In the genomic region with DNA sequence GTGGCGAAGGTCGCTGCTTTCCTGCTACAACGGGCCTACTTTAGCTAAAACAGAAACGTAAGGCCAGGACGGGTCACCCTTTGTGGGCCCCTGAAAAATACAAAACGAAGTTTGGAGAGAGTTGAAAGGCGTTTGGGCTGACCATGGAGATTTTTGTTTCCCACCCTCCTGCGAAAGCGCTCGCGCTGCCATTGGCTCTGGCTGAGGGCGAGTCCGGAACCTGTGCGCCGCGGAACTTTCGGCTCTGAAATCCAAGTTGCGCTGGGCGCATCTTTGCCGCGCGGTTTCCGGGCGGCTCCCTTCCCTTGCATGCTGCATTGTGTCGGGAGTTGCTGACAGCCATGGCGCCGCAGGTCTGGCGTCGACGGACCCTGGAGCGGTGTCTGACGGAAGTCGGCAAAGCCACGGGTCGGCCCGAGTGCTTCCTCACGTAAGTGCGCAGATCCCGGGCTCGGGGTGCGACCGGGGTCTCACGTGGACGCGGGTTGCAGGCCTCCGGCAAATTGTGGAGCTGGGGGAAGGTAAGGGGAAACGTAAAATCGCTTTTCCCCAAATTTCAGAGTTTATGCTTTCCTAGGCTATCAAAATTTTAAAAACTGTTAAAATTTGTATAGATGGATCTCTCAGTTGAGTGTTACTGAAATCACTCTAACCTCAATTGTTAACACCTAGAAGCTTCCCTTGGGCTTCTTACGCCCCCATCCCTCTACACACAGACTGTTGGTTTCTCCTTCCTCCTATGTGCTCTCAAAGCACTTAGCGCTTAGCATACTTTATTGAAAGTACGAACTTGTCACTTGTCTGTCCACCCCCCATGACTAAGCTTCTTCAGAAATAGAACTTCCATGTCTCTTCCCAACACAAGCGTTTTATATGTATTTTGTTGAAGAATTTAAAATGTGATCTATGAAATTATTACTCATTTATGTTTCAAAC, we compare ENCODE assay signal across 8 cellular contexts. TPM values are rescaled to one million over a fixed set of nuclear protein-coding genes. Genes with fewer than 3 reads are reported as not detected.
DNase-seq lines count a peak whose midpoint lies in the region; ATAC-seq and TF ChIP-seq lines count a peak whose summit lies in the region.

A gene with protein sequence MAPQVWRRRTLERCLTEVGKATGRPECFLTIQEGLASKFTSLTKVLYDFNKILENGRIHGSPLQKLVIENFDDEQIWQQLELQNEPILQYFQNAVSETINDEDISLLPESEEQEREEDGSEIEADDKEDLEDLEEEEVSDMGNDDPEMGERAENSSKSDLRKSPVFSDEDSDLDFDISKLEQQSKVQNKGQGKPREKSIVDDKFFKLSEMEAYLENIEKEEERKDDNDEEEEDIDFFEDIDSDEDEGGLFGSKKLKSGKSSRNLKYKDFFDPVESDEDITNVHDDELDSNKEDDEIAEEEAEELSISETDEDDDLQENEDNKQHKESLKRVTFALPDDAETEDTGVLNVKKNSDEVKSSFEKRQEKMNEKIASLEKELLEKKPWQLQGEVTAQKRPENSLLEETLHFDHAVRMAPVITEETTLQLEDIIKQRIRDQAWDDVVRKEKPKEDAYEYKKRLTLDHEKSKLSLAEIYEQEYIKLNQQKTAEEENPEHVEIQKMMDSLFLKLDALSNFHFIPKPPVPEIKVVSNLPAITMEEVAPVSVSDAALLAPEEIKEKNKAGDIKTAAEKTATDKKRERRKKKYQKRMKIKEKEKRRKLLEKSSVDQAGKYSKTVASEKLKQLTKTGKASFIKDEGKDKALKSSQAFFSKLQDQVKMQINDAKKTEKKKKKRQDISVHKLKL (plus strand): TSS at position 310 of the 936 bp plus-strand sequence. CDS start 32 bp downstream, at position 342.

- H3K4me1 ChIP-seq in OCI-LY3 (ENCODE audit: low read length): peaks cover 26% of the 10 kb centered on the region
- H3K4me1 ChIP-seq in mononuclear cell (ENCODE audit: insufficient read depth, low read length): peaks cover 33% of the 10 kb centered on the region

- peak; percentile 88 for ATAC-seq in GM21423 (IDR thresholded peaks at IDR 0.05; ENCODE audit: unreplicated experiment)

- peak within 1 kb of the TSS; percentile 73 for H3K27ac ChIP-seq in OCI-LY3 (ENCODE audit: low read length)

- peak within 1 kb of the TSS; percentile 62 for H2AFZ ChIP-seq in OCI-LY3 (ENCODE audit: low read depth, low read length)

- H3K9ac ChIP-seq in OCI-LY3 (ENCODE audit: low read length): peak within 1 kb of the TSS; percentile 83

- H4K20me1 ChIP-seq in OCI-LY3 (ENCODE audit: insufficient read depth, low read length): peaks cover 9% of the 10 kb centered on the region; the same call in 1 of the 2 replicates

- H3K27me3 ChIP-seq in OCI-LY3 (ENCODE audit: low read depth, low read length) (no peaks in the 10 kb centered on the region), mononuclear cell (ENCODE audit: insufficient read depth, low read length) (no peaks in the 10 kb centered on the region)

- peaks cover 76% of the 10 kb centered on the region for H3K79me2 ChIP-seq in OCI-LY3 (ENCODE audit: low read length)

- H3K9me3 ChIP-seq in OCI-LY3 (ENCODE audit: insufficient read depth, low read length) (no peaks in the 10 kb centered on the region), mononuclear cell (ENCODE audit: low read depth, low read length) (no peaks in the 10 kb centered on the region)

- H3K4me3 ChIP-seq in OCI-LY3 (ENCODE audit: low read length): peak within 1 kb of the TSS; percentile 85
- peak within 1 kb of the TSS; percentile 90 for H3K4me3 ChIP-seq in epithelial cell of esophagus (ENCODE audit: low read length)
- H3K4me3 ChIP-seq in mononuclear cell (ENCODE audit: low read length): peak within 1 kb of the TSS; percentile 89

- H3K4me2 ChIP-seq in OCI-LY3 (ENCODE audit: low read length): peak within 1 kb of the TSS; percentile 92

- peaks cover 30% of the 10 kb centered on the region for H3K36me3 ChIP-seq in OCI-LY3 (replicated peaks; ENCODE audit: low read depth, low read length)

- no peak for TF ChIP-seq CTCF in OCI-LY3 (IDR thresholded peaks at IDR 0.05; ENCODE audit: low read depth, low read length)
- no peak for TF ChIP-seq CTCF in epithelial cell of esophagus (IDR thresholded peaks at IDR 0.05; ENCODE audit: insufficient read depth, low read depth, low read length, missing control alignments)

- DNase-seq in DMS 273 (lab: John Stamatoyannopoulos, UW; ENCODE audit: unreplicated experiment) (peak; percentile 96), HUDEP-2 (lab: John Stamatoyannopoulos, UW; ENCODE audit: unreplicated experiment in 76 of 76) (peak in 74 of 76 experiments; percentile 12 to 96 (median 81)), epithelial cell of esophagus (ENCODE audit: low read depth) (peak; percentile 96)
- DNase-seq in activated CD8-positive, alpha-beta memory T cell treated with anti-CD3 and anti-CD28 coated beads, Interleukin-2, amount 50 U/mL, for 48 hours: peak; percentile 93
- DNase-seq in stimulated activated CD8-positive, alpha-beta memory T cell treated with anti-CD3 and anti-CD28 coated beads, Interleukin-2, amount 100 ng/mL, for 48 hours (ENCODE audit: low read depth in 2 of 2): peak; percentile 83 to 85

RNA-seq across cellular contexts. Expression of the gene that starts here (rescaled TPM):
- total RNA-seq in mononuclear cell: 21.1 TPM

Comparison
In these comparisons a context has a peak if more than half of its experiments do, and no peak if none do; other contexts are left out.
1. Peak in every context shown above with its lines: DNase-seq, ATAC-seq, H3K4me3 ChIP-seq and H3K27ac ChIP-seq.